20 cellular contexts compared by ENCODE assay signal in genomic region chr10:590721-591120, GRCh38.
"Had no signal": no experiment of that assay in that cellular context is flagged by ENCODE, and none has a peak within 500 bp of the region (broad histone marks: within the 10 kb centered on the region; RNA-seq: fewer than 3 reads in every experiment).

No MANE protein-coding gene starts in this region.

- H3K9me3 ChIP-seq: left lung, pancreas, prostate gland, spleen, suprapubic skin had no signal

- H3K36me3 Mint-ChIP-seq: immature natural killer cell; stimulated activated naive B cell treated with anti-CD40 and anti-IgM and Interleukin-4, amounts not matched to agents 10 μg/mL and 1 μg/mL and 100 μg/mL, for 72 hours had no signal

- H3K27ac ChIP-seq: dorsolateral prefrontal cortex, left lung, pancreas, prostate gland, skin epidermis, spleen, suprapubic skin had no signal

- H3K9me3 Mint-ChIP-seq: immature natural killer cell; nephron; stimulated activated naive B cell treated with anti-CD40 and anti-IgM and Interleukin-4, amounts not matched to agents 10 μg/mL and 1 μg/mL and 100 μg/mL, for 72 hours; stimulated activated naive CD8-positive, alpha-beta T cell treated with anti-CD3 and anti-CD28 coated beads, Interleukin-15, Interleukin-2, amounts not matched to agents 100 ng/mL and 50 ng/mL, for 24 hours had no signal

- DNase-seq: effector CD4-positive, alpha-beta T cell; hypothalamus; immature natural killer cell; kidney; left lung; mesendoderm; midbrain; naive thymus-derived CD4-positive, alpha-beta T cell; nucleus accumbens; pancreas; right cardiac atrium; spleen; stimulated activated CD4-positive, alpha-beta T cell treated with anti-CD3 and anti-CD28 coated beads, Interleukin-2, amount 100 ng/mL, for 48 hours; stimulated activated naive B cell treated with anti-CD40 and anti-IgM and Interleukin-4, amounts not matched to agents 10 μg/mL and 1 μg/mL and 100 μg/mL, for 72 hours had no signal

- H3K4me1 ChIP-seq: left lung, pancreas, prostate gland, spleen had no signal

- ATAC-seq: left lung; naive thymus-derived CD4-positive, alpha-beta T cell; pancreas; right cardiac atrium; stimulated activated naive B cell treated with anti-CD40 and anti-IgM and Interleukin-4, amounts not matched to agents 10 μg/mL and 1 μg/mL and 100 μg/mL, for 72 hours had no signal

- H3K4me3 ChIP-seq: dorsolateral prefrontal cortex, left lung, pancreas, prostate gland, skin epidermis, spleen, suprapubic skin had no signal

- H3K4me3 Mint-ChIP-seq: immature natural killer cell; naive thymus-derived CD4-positive, alpha-beta T cell; nephron; stimulated activated naive B cell treated with anti-CD40 and anti-IgM and Interleukin-4, amounts not matched to agents 10 μg/mL and 1 μg/mL and 100 μg/mL, for 72 hours; stimulated activated naive CD8-positive, alpha-beta T cell treated with anti-CD3 and anti-CD28 coated beads, Interleukin-15, Interleukin-2, amounts not matched to agents 100 ng/mL and 50 ng/mL, for 24 hours had no signal

- H3K36me3 ChIP-seq: left lung, pancreas, prostate gland, spleen, suprapubic skin had no signal

- H3K4me1 Mint-ChIP-seq: immature natural killer cell; stimulated activated naive B cell treated with anti-CD40 and anti-IgM and Interleukin-4, amounts not matched to agents 10 μg/mL and 1 μg/mL and 100 μg/mL, for 72 hours had no signal

- H3K27ac Mint-ChIP-seq: immature natural killer cell; naive thymus-derived CD4-positive, alpha-beta T cell; nephron; stimulated activated naive B cell treated with anti-CD40 and anti-IgM and Interleukin-4, amounts not matched to agents 10 μg/mL and 1 μg/mL and 100 μg/mL, for 72 hours; stimulated activated naive CD8-positive, alpha-beta T cell treated with anti-CD3 and anti-CD28 coated beads, Interleukin-15, Interleukin-2, amounts not matched to agents 100 ng/mL and 50 ng/mL, for 24 hours had no signal

- H3K27me3 ChIP-seq: dorsolateral prefrontal cortex, left lung, pancreas, spleen, suprapubic skin had no signal
